Comparison of ENCODE assay signal across 22 cellular contexts in the genomic region with DNA sequence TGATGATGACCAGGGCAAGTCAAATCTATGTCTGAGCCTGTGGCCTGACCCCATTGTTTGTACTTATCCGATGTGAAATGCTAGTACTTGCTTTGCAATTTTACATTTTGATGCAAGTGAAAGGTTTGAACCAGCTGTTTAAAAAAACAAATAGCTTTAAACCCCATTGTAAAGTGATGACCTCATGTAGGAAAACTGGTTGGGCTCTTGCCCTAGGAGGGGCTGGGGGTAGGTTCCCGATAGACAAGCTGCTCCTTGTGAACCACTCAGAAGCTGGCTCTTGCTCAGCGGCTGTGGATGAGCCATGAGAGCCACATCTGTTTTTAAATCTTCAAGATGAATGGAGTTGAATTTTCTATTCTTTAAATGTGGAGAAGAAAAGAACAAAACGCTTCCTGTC.
DNase-seq lines count a peak whose midpoint lies in the region; ATAC-seq and TF ChIP-seq lines count a peak whose summit lies in the region.
"Had no signal": no experiment of that assay in that cellular context is flagged by ENCODE, and none has a peak within 500 bp of the region (broad histone marks: within the 10 kb centered on the region; RNA-seq: fewer than 3 reads in every experiment).

No MANE protein-coding gene starts in this region.

- intact Hi-C loops in transverse colon (cut with DNase I; ENCODE audit: low total_unique reads), result no loop called here

- H3K4me1 ChIP-seq in mesenchymal stem cell (ENCODE audit: control insufficient read depth, insufficient read depth, low read depth, low read length) (no peaks in the 10 kb centered on the region), transverse colon (peaks cover 0 to 17% (median 4%) of the 10 kb centered on the region in 4 donors)
- H3K4me1 ChIP-seq: BE2C had no signal

- H3K9ac ChIP-seq in mesenchymal stem cell (ENCODE audit: low read length), result no peak overlapping the region

- no peak for TF ChIP-seq EP300 in transverse colon (IDR thresholded peaks at IDR 0.05; ENCODE audit: low read depth)

- no peak overlapping the region for H3K23ac ChIP-seq in mesenchymal stem cell (ENCODE audit: low read length in 2 of 2)

- no peak overlapping the region for H3K18ac ChIP-seq in mesenchymal stem cell (ENCODE audit: low read depth in 1 of 2, low read length in 2 of 2)

- in situ Hi-C loops in transverse colon (cut with MboI; ENCODE audit: low pct_ligation_motif_present in 1 of 4, low pct_unique_long_range_greater_than_20kb in 1 of 4, low sequenced_read_pairs in 3 of 4), result no loop called here

- H2BK12ac ChIP-seq in mesenchymal stem cell (ENCODE audit: low read length in 2 of 2), result no peak overlapping the region

- H4K91ac ChIP-seq in mesenchymal stem cell (ENCODE audit: low read length), result no peak overlapping the region

- H3K9me3 ChIP-seq in mesenchymal stem cell (ENCODE audit: control insufficient read depth, low read length) (no peaks in the 10 kb centered on the region), transverse colon (no peaks in the 10 kb centered on the region)
- H3K9me3 ChIP-seq: BE2C, Caco-2 had no signal

- WGBS in mesenchymal stem cell, result 39% methylated on average over 4 of the region's 4 CpGs
- 28 to 49% methylated on average over 3 to 4 of the region's 4 CpGs for WGBS in transverse colon (ENCODE audit: low coverage in 1 of 2), 2 donors

- no peak for ATAC-seq in activated CD8-positive, alpha-beta memory T cell treated with anti-CD3 and anti-CD28 coated beads, Interleukin-2, amount 10 ng/mL, durations not matched to agents 7 days and 5 days
- ATAC-seq: HCT116 had no signal

- no peak overlapping the region for H2BK5ac ChIP-seq in mesenchymal stem cell (ENCODE audit: low read depth, low read length, poor library complexity, severe bottlenecking)

- no peak overlapping the region for H3K27ac Mint-ChIP-seq in activated CD8-positive, alpha-beta memory T cell treated with anti-CD3 and anti-CD28 coated beads, Interleukin-2, amount 10 ng/mL, durations not matched to agents 7 days and 5 days
- H3K27ac Mint-ChIP-seq: activated naive CD8-positive, alpha-beta T cell treated with anti-CD3 and anti-CD28 coated beads for 36 hours; memory B cell; nephron progenitor cell had no signal

- H3K4me1 Mint-ChIP-seq in activated CD8-positive, alpha-beta memory T cell treated with anti-CD3 and anti-CD28 coated beads, Interleukin-2, amount 10 ng/mL, durations not matched to agents 7 days and 5 days, result no peaks in the 10 kb centered on the region
- H3K4me1 Mint-ChIP-seq: activated naive CD8-positive, alpha-beta T cell treated with anti-CD3 and anti-CD28 coated beads for 36 hours; memory B cell had no signal

- peaks cover 0 to 14% of the 10 kb centered on the region in 2 experiments for H3K27me3 ChIP-seq in mesenchymal stem cell (ENCODE audit: control insufficient read depth in 1 of 2, insufficient read depth in 1 of 2, low read length in 2 of 2)
- no peaks in the 10 kb centered on the region for H3K27me3 ChIP-seq in transverse colon
- H3K27me3 ChIP-seq: BE2C had no signal

- no peak for TF ChIP-seq CTCF in transverse colon (IDR thresholded peaks at IDR 0.05)

- H3K79me1 ChIP-seq in mesenchymal stem cell (replicated peaks; ENCODE audit: low read length, poor library complexity, severe bottlenecking), result no peaks in the 10 kb centered on the region

- no peaks in the 10 kb centered on the region for H3K36me3 ChIP-seq in mesenchymal stem cell (ENCODE audit: control insufficient read depth in 1 of 2, insufficient read depth in 2 of 2, low read depth in 1 of 2, low read length in 2 of 2)
- H3K36me3 ChIP-seq in transverse colon, result no peaks in the 10 kb centered on the region
- H3K36me3 ChIP-seq: BE2C had no signal

- H3K9me3 Mint-ChIP-seq in activated CD8-positive, alpha-beta memory T cell treated with anti-CD3 and anti-CD28 coated beads, Interleukin-2, amount 10 ng/mL, durations not matched to agents 7 days and 5 days (ENCODE audit: low read depth), result no peaks in the 10 kb centered on the region
- H3K9me3 Mint-ChIP-seq: activated naive CD8-positive, alpha-beta T cell treated with anti-CD3 and anti-CD28 coated beads for 36 hours; memory B cell had no signal

- no peaks in the 10 kb centered on the region for H3K27me3 Mint-ChIP-seq in activated CD8-positive, alpha-beta memory T cell treated with anti-CD3 and anti-CD28 coated beads, Interleukin-2, amount 10 ng/mL, durations not matched to agents 7 days and 5 days
- H3K27me3 Mint-ChIP-seq: activated naive CD8-positive, alpha-beta T cell treated with anti-CD3 and anti-CD28 coated beads for 36 hours had no signal

- H3K36me3 Mint-ChIP-seq in activated CD8-positive, alpha-beta memory T cell treated with anti-CD3 and anti-CD28 coated beads, Interleukin-2, amount 10 ng/mL, durations not matched to agents 7 days and 5 days, result no peaks in the 10 kb centered on the region
- H3K36me3 Mint-ChIP-seq: activated naive CD8-positive, alpha-beta T cell treated with anti-CD3 and anti-CD28 coated beads for 36 hours; memory B cell had no signal

- no peak overlapping the region for H3K4me3 ChIP-seq in mesenchymal stem cell (ENCODE audit: insufficient read depth in 1 of 2, low read depth in 1 of 2, low read length in 2 of 2)
- no peak overlapping the region for H3K4me3 ChIP-seq in transverse colon

- no peak overlapping the region for H3K4me3 Mint-ChIP-seq in activated CD8-positive, alpha-beta memory T cell treated with anti-CD3 and anti-CD28 coated beads, Interleukin-2, amount 10 ng/mL, durations not matched to agents 7 days and 5 days
- H3K4me3 Mint-ChIP-seq: activated naive CD8-positive, alpha-beta T cell treated with anti-CD3 and anti-CD28 coated beads for 36 hours; memory B cell; nephron progenitor cell had no signal

- no peak overlapping the region for H2BK120ac ChIP-seq in mesenchymal stem cell (ENCODE audit: low read depth, low read length)

- no peak overlapping the region for H2AK5ac ChIP-seq in mesenchymal stem cell (ENCODE audit: low read length, severe bottlenecking)

- no peak overlapping the region for H2AFZ ChIP-seq in mesenchymal stem cell (ENCODE audit: low read depth, low read length)

- CTCF ChIA-PET in activated CD8-positive, alpha-beta memory T cell treated with anti-CD3 and anti-CD28 coated beads, Interleukin-2, amount 10 ng/mL, durations not matched to agents 7 days and 5 days (lab: Charles Lee), result interaction anchor here (0.6 kb wide), 1 partner anchor 19 kb away, joined by 3 read pairs; no protein-coding TSS in a partner anchor

- no peak overlapping the region for H3K14ac ChIP-seq in mesenchymal stem cell (ENCODE audit: low read length in 2 of 2)

- DNase-seq in NCI-H446 treated with DMSO at 0.1 percent for 48 hours (lab: John Stamatoyannopoulos, UW) (peak; percentile 23), NCI-H446 (lab: John Stamatoyannopoulos, UW) (no peak), epithelial cell of prostate (ENCODE audit: low read depth, low spot score) (peak; percentile 27), mesenchymal stem cell (peak; percentile 7), transverse colon (peak; percentile 20), NCI-H69 (lab: John Stamatoyannopoulos, UW) (no peak)
- DNase-seq in stimulated activated CD4-positive, alpha-beta T cell treated with anti-CD3 and anti-CD28 coated beads, Interleukin-4, amount 100 ng/mL, for 4 hours, result no peak
- no peak for DNase-seq in activated CD8-positive, alpha-beta memory T cell treated with anti-CD3 and anti-CD28 coated beads, Interleukin-2, amount 10 ng/mL, durations not matched to agents 7 days and 5 days
- DNase-seq: activated CD4-positive, alpha-beta T cell treated with anti-CD3 and anti-CD28 coated beads for 4 hours; activated naive CD8-positive, alpha-beta T cell treated with anti-CD3 and anti-CD28 coated beads for 36 hours; BE2C; Caco-2; EL; Karpas-422; kidney; NCI-H1092; NCI-H2081; NCI-H526 treated with DMSO at 0.1 percent for 48 hours; nephron progenitor cell; stimulated activated CD4-positive, alpha-beta T cell treated with anti-CD3 and anti-CD28 coated beads, Interleukin-4, amount 100 ng/mL, for 1 hour had no signal

- no peak overlapping the region for H2BK15ac ChIP-seq in mesenchymal stem cell (ENCODE audit: low read depth, poor library complexity, severe bottlenecking)

- no peak overlapping the region for H3K4me2 ChIP-seq in mesenchymal stem cell (ENCODE audit: low read length, poor library complexity, severe bottlenecking)

- no peak for TF ChIP-seq POLR2A in transverse colon (IDR thresholded peaks at IDR 0.05)

- H3K27ac ChIP-seq in epithelial cell of prostate (no peak overlapping the region), mesenchymal stem cell (ENCODE audit: low read length, poor library complexity, severe bottlenecking) (no peak overlapping the region), transverse colon (peak overlapping the region; percentile 2 to 43 (median 30))

- no peak overlapping the region for H3K4ac ChIP-seq in mesenchymal stem cell (ENCODE audit: low read depth in 1 of 2, low read length in 2 of 2)

- no peak overlapping the region for H4K8ac ChIP-seq in mesenchymal stem cell (ENCODE audit: low read length)

Comparison
In these comparisons a context has a peak if more than half of its experiments do, and no peak if none do; other contexts are left out.
1. DNase-seq: peak in NCI-H446 treated with DMSO at 0.1 percent for 48 hours (single experiment), epithelial cell of prostate (single experiment), mesenchymal stem cell (single experiment) and transverse colon (single experiment); none in NCI-H446 (0 of 2), stimulated activated CD4-positive, alpha-beta T cell treated with anti-CD3 and anti-CD28 coated beads, Interleukin-4, amount 100 ng/mL, for 4 hours (0 of 2), activated CD8-positive, alpha-beta memory T cell treated with anti-CD3 and anti-CD28 coated beads, Interleukin-2, amount 10 ng/mL, durations not matched to agents 7 days and 5 days (single experiment) and NCI-H69 (single experiment).
2. H3K27ac ChIP-seq: peak in transverse colon (4 of 4); none in epithelial cell of prostate (single experiment) and mesenchymal stem cell (single experiment).